In genomic region chr14:100098171-100098570, GRCh38 we compare ENCODE assay signal across 1 cellular context.
TF ChIP-seq lines count a peak whose summit lies in the region.

No MANE protein-coding gene starts in this region.

TF ChIP-seq in GM23338, 12 proteins besides CTCF, POLR2A, EP300 and RAD21 (continued from another document):
- no peak for TF ChIP-seq ZNF462 (CRISPR knock-in tag; IDR thresholded peaks at IDR 0.05)
- no peak for TF ChIP-seq CREB1 (CRISPR knock-in tag; IDR thresholded peaks at IDR 0.05; ENCODE audit: low read depth)
- TF ChIP-seq STAT1 (IDR thresholded peaks at IDR 0.05; ENCODE audit: unreplicated experiment), result no peak
- TF ChIP-seq POLR2AphosphoS5 (IDR thresholded peaks at IDR 0.05; ENCODE audit: low read depth), result no peak
- TF ChIP-seq EZH2 (IDR thresholded peaks at IDR 0.05; ENCODE audit: low read depth, unreplicated experiment), result no peak
- no peak for TF ChIP-seq NANOG (IDR thresholded peaks at IDR 0.05; ENCODE audit: borderline replicate concordance)
- TF ChIP-seq ETS1 (IDR thresholded peaks at IDR 0.05), result no peak
- no peak for TF ChIP-seq REST (IDR thresholded peaks at IDR 0.05; ENCODE audit: unreplicated experiment)
- TF ChIP-seq ZNF114 (CRISPR knock-in tag; IDR thresholded peaks at IDR 0.05), result no peak
